ENCODE assay signal across 9 cellular contexts in genomic region chr5:172223901-172224873, GRCh38. TPM values are rescaled to one million over a fixed set of nuclear protein-coding genes. Genes with fewer than 3 reads are reported as not detected.
DNase-seq lines count a peak whose midpoint lies in the region; ATAC-seq, FAIRE-seq and TF ChIP-seq lines count a peak whose summit lies in the region.
"Had no signal": no experiment of that assay in that cellular context is flagged by ENCODE, and none has a peak within 500 bp of the region (broad histone marks: within the 10 kb centered on the region; RNA-seq: fewer than 3 reads in every experiment).

No MANE protein-coding gene starts in this region.

- H3K9ac ChIP-seq in OCI-LY3 (ENCODE audit: low read length) (no peak overlapping the region), neuronal stem cell (ENCODE audit: low read depth, low read length, poor library complexity) (no peak overlapping the region)

- no peak for FAIRE-seq in pancreas (lab: Jason Lieb, UNC)

- H3K4me2 ChIP-seq in OCI-LY3 (ENCODE audit: low read length) (peak overlapping the region; percentile 24), neuronal stem cell (ENCODE audit: insufficient read depth, low read length, poor library complexity, severe bottlenecking) (no peak overlapping the region)

- H4K8ac ChIP-seq in neuronal stem cell (ENCODE audit: low read depth, low read length) = no peak overlapping the region

- no peak overlapping the region for H3K14ac ChIP-seq in neuronal stem cell (ENCODE audit: low read length)

- intact Hi-C loops in pancreas (cut with DNase I) = no loop called here
- intact Hi-C loops in sciatic nerve (cut with DNase I) = no loop called here

- H3K9me3 ChIP-seq in OCI-LY3 (ENCODE audit: insufficient read depth, low read length) (no peaks in the 10 kb centered on the region), neuronal stem cell (replicated peaks in 1 of 2; ENCODE audit: control insufficient read depth in 2 of 2, insufficient read depth in 1 of 2, low read depth in 1 of 2, low read length in 2 of 2) (peaks cover 0 to 11% of the 10 kb centered on the region in 2 donors), pancreas (no peaks in the 10 kb centered on the region)
- H3K9me3 ChIP-seq: neutrophil had no signal

- H3K27me3 ChIP-seq in OCI-LY3 (ENCODE audit: low read depth, low read length) (no peaks in the 10 kb centered on the region), neuronal stem cell (ENCODE audit: control insufficient read depth in 3 of 3, insufficient read depth in 3 of 3, low read depth in 1 of 3, low read length in 3 of 3) (no peaks in the 10 kb centered on the region), pancreas (no peaks in the 10 kb centered on the region)
- H3K27me3 ChIP-seq: neutrophil had no signal

- H3K18ac ChIP-seq in neuronal stem cell (ENCODE audit: low read length) = no peak overlapping the region

- H3K4ac ChIP-seq in neuronal stem cell (ENCODE audit: low read length) = no peak overlapping the region

- H4K20me1 ChIP-seq in OCI-LY3 (ENCODE audit: insufficient read depth, low read length) = no peaks in the 10 kb centered on the region

- no peak overlapping the region for H4K91ac ChIP-seq in neuronal stem cell (ENCODE audit: low read depth, low read length, poor library complexity)

- no peak overlapping the region for H2BK5ac ChIP-seq in neuronal stem cell (ENCODE audit: low read length)

- H3K79me2 ChIP-seq in OCI-LY3 (ENCODE audit: low read length) = no peaks in the 10 kb centered on the region

- no peak overlapping the region for H3K4me3 ChIP-seq in OCI-LY3 (ENCODE audit: low read length)
- no peak overlapping the region for H3K4me3 ChIP-seq in neuronal stem cell (ENCODE audit: low read length in 2 of 2)
- no peak overlapping the region for H3K4me3 ChIP-seq in pancreas

- H3K4me1 ChIP-seq in OCI-LY3 (ENCODE audit: low read length) (peaks cover 15% of the 10 kb centered on the region), neuronal stem cell (ENCODE audit: control insufficient read depth in 2 of 2, insufficient read depth in 1 of 2, low read depth in 1 of 2, low read length in 2 of 2) (peaks cover 0 to 3% of the 10 kb centered on the region in 2 donors), pancreas (no peaks in the 10 kb centered on the region)

- ATAC-seq in GM18511 (IDR thresholded peaks at IDR 0.05; ENCODE audit: unreplicated experiment) = peak; percentile 92
- ATAC-seq in GM21786 (IDR thresholded peaks at IDR 0.05; ENCODE audit: unreplicated experiment) = peak; percentile 73
- no peak for ATAC-seq in pancreas
- no peak for ATAC-seq in sciatic nerve

- H3K36me3 ChIP-seq in OCI-LY3 (replicated peaks; ENCODE audit: low read depth, low read length) (peaks cover 12% of the 10 kb centered on the region), neuronal stem cell (replicated peaks in 1 of 2; ENCODE audit: control insufficient read depth in 2 of 2, insufficient read depth in 2 of 2, low read length in 2 of 2) (peaks cover 8 to 96% of the 10 kb centered on the region in 2 donors), pancreas (no peaks in the 10 kb centered on the region)
- H3K36me3 ChIP-seq: neutrophil had no signal

- no peak overlapping the region for H2AFZ ChIP-seq in OCI-LY3 (ENCODE audit: low read depth, low read length)
- H2AFZ ChIP-seq in neuronal stem cell (ENCODE audit: low read length) = no peak overlapping the region

- DNase-seq in neuronal stem cell (ENCODE audit: low spot score) (no peak), pancreas (no peak), epidermal melanocyte (ENCODE audit: insufficient read length, low spot score) (no peak), 8988T (no peak), sciatic nerve (ENCODE audit: low spot score) (no peak)

- H3K23ac ChIP-seq in neuronal stem cell (ENCODE audit: low read depth, low read length, poor library complexity) = no peak overlapping the region

- H2AK5ac ChIP-seq in neuronal stem cell (ENCODE audit: low read depth, low read length) = no peak overlapping the region

- no CpG with 5 or more reads among the region's 10 CpGs for WGBS in neuronal stem cell (ENCODE audit: extremely low coverage in 2 of 2, insufficient read length in 2 of 2, insufficient replicate concordance in 1 of 2), 2 donors
- WGBS in pancreas, 2 donors = 91 to 95% methylated on average over 10 of the region's 10 CpGs

- H2BK120ac ChIP-seq in neuronal stem cell (ENCODE audit: low read depth, low read length) = no peak overlapping the region

- H2BK12ac ChIP-seq in neuronal stem cell (ENCODE audit: low read length) = no peak overlapping the region

- no peak for TF ChIP-seq CTCF in OCI-LY3 (IDR thresholded peaks at IDR 0.05; ENCODE audit: low read depth, low read length)
- TF ChIP-seq CTCF in pancreas (IDR thresholded peaks at IDR 0.05) = no peak

- H2BK15ac ChIP-seq in neuronal stem cell (ENCODE audit: low read length) = no peak overlapping the region

- H3K27ac ChIP-seq in OCI-LY3 (ENCODE audit: low read length) (no peak overlapping the region), neuronal stem cell (replicated peaks; ENCODE audit: low read length) (peak overlapping the region; percentile 58), pancreas (no peak overlapping the region)
- H3K27ac ChIP-seq: neutrophil had no signal

- peaks cover 2% of the 10 kb centered on the region for H3K79me1 ChIP-seq in neuronal stem cell (ENCODE audit: low read depth, low read length)

RNA-seq across cellular contexts. Expression of gene EFCAB9, which starts 30.2 kb away (rescaled TPM):
- 0.15 TPM for polyA plus RNA-seq in neuronal stem cell (2013, experiment 1 of 2)
- polyA plus RNA-seq in neuronal stem cell (2013, experiment 2 of 2) = 0.47 TPM
- total RNA-seq in pancreas = not detected
- polyA plus RNA-seq in pancreas = not detected
- total RNA-seq in sciatic nerve = not detected

RNA-seq across cellular contexts. Expression of gene STK10, which starts 36.2 kb away (rescaled TPM):
- 4.8 TPM for polyA plus RNA-seq in neuronal stem cell (2013, experiment 1 of 2)
- 4.6 TPM for polyA plus RNA-seq in neuronal stem cell (2013, experiment 2 of 2)
- total RNA-seq in pancreas (10 to 100 TPM in 2 of 6 donors, 1 to 10 TPM in 4; 4.1 to 16.3 (median 6.3) TPM), sciatic nerve (89.4 TPM)
- 1 to 10 TPM; 7.9 to 9.2 TPM for polyA plus RNA-seq in pancreas

RNA-seq across cellular contexts. Expression of gene UBTD2, which starts 59.4 kb away (rescaled TPM):
- polyA plus RNA-seq in neuronal stem cell (2013, experiment 1 of 2) = 52.4 TPM
- polyA plus RNA-seq in neuronal stem cell (2013, experiment 2 of 2) = 53.9 TPM
- 10 to 100 TPM in 2 of 6 donors, 1 to 10 TPM in 4; 4.5 to 12.9 (median 6.9) TPM for total RNA-seq in pancreas
- polyA plus RNA-seq in pancreas = 1 to 10 TPM; 5.9 to 7.8 TPM
- 29.2 TPM for total RNA-seq in sciatic nerve

Comparison
In these comparisons a context has a peak if more than half of its experiments do, and no peak if none do; other contexts are left out.
1. ATAC-seq: peak in GM18511 (single experiment) and GM21786 (single experiment); none in pancreas (0 of 4) and sciatic nerve (single experiment).